27 cellular contexts compared by ENCODE assay signal in the genomic region with DNA sequence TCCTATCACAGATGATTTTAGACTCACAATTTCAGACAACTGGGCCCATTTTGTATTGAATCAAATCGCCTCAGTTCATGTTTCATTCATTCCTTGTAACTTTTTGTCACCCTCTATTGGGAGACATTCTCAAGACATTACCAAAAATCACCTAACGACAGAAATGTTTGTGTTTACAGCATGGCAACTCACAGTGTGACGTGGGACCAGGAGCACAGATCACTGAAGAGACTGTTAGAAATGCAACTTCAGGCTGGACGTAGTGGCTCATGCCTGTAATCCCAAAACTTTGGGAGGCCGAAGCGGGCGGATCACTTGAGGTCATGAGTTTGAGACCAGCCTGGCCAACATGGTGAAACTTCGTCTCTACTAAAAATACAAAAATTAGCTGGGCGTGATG.
"Had no signal": no experiment of that assay in that cellular context is flagged by ENCODE, and none has a peak within 500 bp of the region (broad histone marks: within the 10 kb centered on the region; RNA-seq: fewer than 3 reads in every experiment).

No MANE protein-coding gene starts in this region.

- DNase-seq: stimulated activated CD4-positive, alpha-beta T cell treated with anti-CD3 and anti-CD28 coated beads, Interleukin-2, amount 100 ng/mL, for 48 hours; stimulated activated CD4-positive, alpha-beta T cell treated with anti-CD3 and anti-CD28 coated beads, Interleukin-4, amount 100 ng/mL, for 1 hour; stimulated activated CD4-positive, alpha-beta T cell treated with anti-CD3 and anti-CD28 coated beads, Interleukin-4, amount 100 ng/mL, for 24 hours; stimulated activated CD4-positive, alpha-beta T cell treated with anti-CD3 and anti-CD28 coated beads, Interleukin-4, amount 100 ng/mL, for 4 hours; stimulated activated CD8-positive, alpha-beta memory T cell treated with anti-CD3 and anti-CD28 coated beads, Interleukin-4, amount 100 ng/mL, for 48 hours; stimulated activated naive B cell treated with anti-CD40 and anti-IgM and Interleukin-4, amounts not matched to agents 10 μg/mL and 1 μg/mL and 100 μg/mL, for 72 hours; stimulated activated naive CD4-positive, alpha-beta T cell; stimulated activated naive CD4-positive, alpha-beta T cell treated with Interleukin-2 at 50 U/mL for 16 hours; stimulated activated naive CD8-positive, alpha-beta T cell treated with anti-CD3 and anti-CD28 coated beads, Interleukin-15, amount 100 ng/mL, for 72 hours; stimulated activated naive CD8-positive, alpha-beta T cell treated with anti-CD3 and anti-CD28 coated beads, Interleukin-15, Interleukin-2, amounts not matched to agents 100 U/mL and 50 U/mL, for 24 hours; stomach; substantia nigra; testis; thyroid gland; tibial artery; transverse colon; upper lobe of left lung; upper lobe of right lung; uterus had no signal

- H3K27me3 ChIP-seq: stomach, suprapubic skin, testis, thyroid gland, tibial artery, tibial nerve, transverse colon, upper lobe of left lung, upper lobe of right lung, uterus, vagina had no signal

- H3K36me3 ChIP-seq: stomach, suprapubic skin, thoracic aorta, thyroid gland, transverse colon, upper lobe of left lung, upper lobe of right lung, uterus, vagina had no signal

- H3K9me3 ChIP-seq: stomach, suprapubic skin, testis, thoracic aorta, thyroid gland, tibial artery, tibial nerve, transverse colon, upper lobe of left lung, upper lobe of right lung, uterus, vagina had no signal

- H3K4me3 ChIP-seq: stomach, suprapubic skin, testis, thoracic aorta, thyroid gland, tibial artery, tibial nerve, transverse colon, upper lobe of left lung, upper lobe of right lung, uterus, vagina had no signal

- H3K27ac ChIP-seq: suprapubic skin, testis, thoracic aorta, thyroid gland, tibial artery, tibial nerve, transverse colon, upper lobe of left lung, upper lobe of right lung, uterus, vagina had no signal

- H3K36me3 Mint-ChIP-seq: stimulated activated effector memory CD8-positive, alpha-beta T cell treated with anti-CD3 and anti-CD28 coated beads, Interleukin-12 subunit alpha, Interleukin-12 subunit beta, amount 100 ng/mL, for 72 hours had no signal

- H3K4me1 ChIP-seq: suprapubic skin, testis, thyroid gland, upper lobe of left lung, upper lobe of right lung, uterus, vagina had no signal

- H3K9me3 Mint-ChIP-seq: stimulated activated effector memory CD8-positive, alpha-beta T cell treated with anti-CD3 and anti-CD28 coated beads, Interleukin-12 subunit alpha, Interleukin-12 subunit beta, amount 100 ng/mL, for 72 hours; stimulated activated memory B cell treated with anti-CD40 and anti-IgM and Interleukin-4, amounts not matched to agents 10 μg/mL and 1 μg/mL and 100 μg/mL, for 72 hours; stimulated activated naive B cell treated with anti-CD40 and anti-IgM and Interleukin-4, amounts not matched to agents 10 μg/mL and 1 μg/mL and 100 μg/mL, for 72 hours; stimulated activated naive CD8-positive, alpha-beta T cell treated with anti-CD3 and anti-CD28 coated beads, Interleukin-15, amount 100 ng/mL, for 72 hours; stimulated activated naive CD8-positive, alpha-beta T cell treated with anti-CD3 and anti-CD28 coated beads, Interleukin-15, Interleukin-2, amounts not matched to agents 100 ng/mL and 50 ng/mL, for 24 hours; type B pancreatic cell had no signal

- H3K27me3 Mint-ChIP-seq: stimulated activated memory B cell treated with anti-CD40 and anti-IgM and Interleukin-4, amounts not matched to agents 10 μg/mL and 1 μg/mL and 100 μg/mL, for 72 hours; stimulated activated naive B cell treated with anti-CD40 and anti-IgM and Interleukin-4, amounts not matched to agents 10 μg/mL and 1 μg/mL and 100 μg/mL, for 72 hours; stimulated activated naive CD8-positive, alpha-beta T cell treated with anti-CD3 and anti-CD28 coated beads, Interleukin-15, amount 100 ng/mL, for 72 hours; stimulated activated naive CD8-positive, alpha-beta T cell treated with anti-CD3 and anti-CD28 coated beads, Interleukin-15, Interleukin-2, amounts not matched to agents 100 ng/mL and 50 ng/mL, for 24 hours; type B pancreatic cell had no signal

- H3K27ac Mint-ChIP-seq: stimulated activated effector memory CD8-positive, alpha-beta T cell treated with anti-CD3 and anti-CD28 coated beads, Interleukin-12 subunit alpha, Interleukin-12 subunit beta, amount 100 ng/mL, for 72 hours; stimulated activated memory B cell treated with anti-CD40 and anti-IgM and Interleukin-4, amounts not matched to agents 10 μg/mL and 1 μg/mL and 100 μg/mL, for 72 hours; stimulated activated naive B cell treated with anti-CD40 and anti-IgM and Interleukin-4, amounts not matched to agents 10 μg/mL and 1 μg/mL and 100 μg/mL, for 72 hours; stimulated activated naive CD8-positive, alpha-beta T cell treated with anti-CD3 and anti-CD28 coated beads, Interleukin-15, amount 100 ng/mL, for 72 hours; stimulated activated naive CD8-positive, alpha-beta T cell treated with anti-CD3 and anti-CD28 coated beads, Interleukin-15, Interleukin-2, amounts not matched to agents 100 ng/mL and 50 ng/mL, for 24 hours; type B pancreatic cell had no signal

- ATAC-seq: stimulated activated effector memory CD8-positive, alpha-beta T cell treated with anti-CD3 and anti-CD28 coated beads, Interleukin-12 subunit alpha, Interleukin-12 subunit beta, amount 100 ng/mL, for 72 hours; stimulated activated memory B cell treated with anti-CD40 and anti-IgM and Interleukin-4, amounts not matched to agents 10 μg/mL and 1 μg/mL and 100 μg/mL, for 72 hours; stimulated activated naive B cell treated with anti-CD40 and anti-IgM and Interleukin-4, amounts not matched to agents 10 μg/mL and 1 μg/mL and 100 μg/mL, for 72 hours; stimulated activated naive CD8-positive, alpha-beta T cell treated with anti-CD3 and anti-CD28 coated beads, Interleukin-15, amount 100 ng/mL, for 72 hours; stimulated activated naive CD8-positive, alpha-beta T cell treated with anti-CD3 and anti-CD28 coated beads, Interleukin-15, Interleukin-2, amounts not matched to agents 100 U/mL and 50 U/mL, for 24 hours; upper lobe of right lung had no signal

- H3K4me1 Mint-ChIP-seq: stimulated activated memory B cell treated with anti-CD40 and anti-IgM and Interleukin-4, amounts not matched to agents 10 μg/mL and 1 μg/mL and 100 μg/mL, for 72 hours; stimulated activated naive B cell treated with anti-CD40 and anti-IgM and Interleukin-4, amounts not matched to agents 10 μg/mL and 1 μg/mL and 100 μg/mL, for 72 hours had no signal

- H3K4me3 Mint-ChIP-seq: stimulated activated effector memory CD8-positive, alpha-beta T cell treated with anti-CD3 and anti-CD28 coated beads, Interleukin-12 subunit alpha, Interleukin-12 subunit beta, amount 100 ng/mL, for 72 hours; stimulated activated memory B cell treated with anti-CD40 and anti-IgM and Interleukin-4, amounts not matched to agents 10 μg/mL and 1 μg/mL and 100 μg/mL, for 72 hours; stimulated activated naive B cell treated with anti-CD40 and anti-IgM and Interleukin-4, amounts not matched to agents 10 μg/mL and 1 μg/mL and 100 μg/mL, for 72 hours; stimulated activated naive CD8-positive, alpha-beta T cell treated with anti-CD3 and anti-CD28 coated beads, Interleukin-15, amount 100 ng/mL, for 72 hours; stimulated activated naive CD8-positive, alpha-beta T cell treated with anti-CD3 and anti-CD28 coated beads, Interleukin-15, Interleukin-2, amounts not matched to agents 100 ng/mL and 50 ng/mL, for 24 hours; type B pancreatic cell had no signal
